Comparison of ENCODE assay signal across 2 cellular contexts in the genomic region with DNA sequence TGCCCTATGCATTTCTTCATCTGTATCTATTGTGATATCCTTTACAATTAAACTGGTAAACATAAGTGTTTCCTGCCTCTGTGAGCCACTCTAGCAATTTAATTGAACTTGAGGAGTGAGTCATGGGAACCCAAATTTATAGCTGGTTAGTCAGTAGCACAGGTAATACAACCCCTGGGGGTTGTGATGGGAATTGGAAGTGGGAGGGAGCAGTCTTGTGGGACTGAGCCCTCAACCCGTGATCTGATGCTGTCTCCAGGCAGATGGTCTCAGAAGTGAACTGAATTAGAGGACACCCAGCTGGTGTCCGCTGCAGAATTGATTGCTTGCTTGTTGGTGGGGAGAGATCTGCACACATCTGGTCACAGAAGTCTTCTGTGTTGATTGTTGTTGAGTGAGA.
A peak's percentile ranks its signal among the peaks of the same experiment; 100 is the strongest.
TF ChIP-seq lines count a peak whose summit lies in the region.

No MANE protein-coding gene starts in this region.

TF ChIP-seq in HCT116, 20 proteins besides CTCF, POLR2A, EP300 and RAD21 (continued from another document):
- TF ChIP-seq, protein P1, sequence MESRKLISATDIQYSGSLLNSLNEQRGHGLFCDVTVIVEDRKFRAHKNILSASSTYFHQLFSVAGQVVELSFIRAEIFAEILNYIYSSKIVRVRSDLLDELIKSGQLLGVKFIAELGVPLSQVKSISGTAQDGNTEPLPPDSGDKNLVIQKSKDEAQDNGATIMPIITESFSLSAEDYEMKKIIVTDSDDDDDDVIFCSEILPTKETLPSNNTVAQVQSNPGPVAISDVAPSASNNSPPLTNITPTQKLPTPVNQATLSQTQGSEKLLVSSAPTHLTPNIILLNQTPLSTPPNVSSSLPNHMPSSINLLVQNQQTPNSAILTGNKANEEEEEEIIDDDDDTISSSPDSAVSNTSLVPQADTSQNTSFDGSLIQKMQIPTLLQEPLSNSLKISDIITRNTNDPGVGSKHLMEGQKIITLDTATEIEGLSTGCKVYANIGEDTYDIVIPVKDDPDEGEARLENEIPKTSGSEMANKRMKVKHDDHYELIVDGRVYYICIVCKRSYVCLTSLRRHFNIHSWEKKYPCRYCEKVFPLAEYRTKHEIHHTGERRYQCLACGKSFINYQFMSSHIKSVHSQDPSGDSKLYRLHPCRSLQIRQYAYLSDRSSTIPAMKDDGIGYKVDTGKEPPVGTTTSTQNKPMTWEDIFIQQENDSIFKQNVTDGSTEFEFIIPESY (IDR thresholded peaks at IDR 0.05; ENCODE audit: extremely low read depth, insufficient replicate concordance, low read length), result no peak
- TF ChIP-seq SP1 (IDR thresholded peaks at IDR 0.05; ENCODE audit: low read depth) (peak; percentile 43), JUND (IDR thresholded peaks at IDR 0.05) (peak; percentile 48; the same call in 1 of the 2 replicates), EZH2 (IDR thresholded peaks at IDR 0.05) (no peak), TCF7L2 (IDR thresholded peaks at IDR 0.05; ENCODE audit: borderline replicate concordance, extremely low read depth, insufficient read depth, insufficient read length) (no peak)
- TF ChIP-seq, protein P2, sequence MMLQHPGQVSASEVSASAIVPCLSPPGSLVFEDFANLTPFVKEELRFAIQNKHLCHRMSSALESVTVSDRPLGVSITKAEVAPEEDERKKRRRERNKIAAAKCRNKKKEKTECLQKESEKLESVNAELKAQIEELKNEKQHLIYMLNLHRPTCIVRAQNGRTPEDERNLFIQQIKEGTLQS (IDR thresholded peaks at IDR 0.05), result no peak

TF ChIP-seq in SK-N-SH treated with all-trans-retinoic acid at 6 μM for 48 hours, 23 proteins besides CTCF, POLR2A, EP300 and RAD21 (continued from another document):
- TF ChIP-seq, protein P3, sequence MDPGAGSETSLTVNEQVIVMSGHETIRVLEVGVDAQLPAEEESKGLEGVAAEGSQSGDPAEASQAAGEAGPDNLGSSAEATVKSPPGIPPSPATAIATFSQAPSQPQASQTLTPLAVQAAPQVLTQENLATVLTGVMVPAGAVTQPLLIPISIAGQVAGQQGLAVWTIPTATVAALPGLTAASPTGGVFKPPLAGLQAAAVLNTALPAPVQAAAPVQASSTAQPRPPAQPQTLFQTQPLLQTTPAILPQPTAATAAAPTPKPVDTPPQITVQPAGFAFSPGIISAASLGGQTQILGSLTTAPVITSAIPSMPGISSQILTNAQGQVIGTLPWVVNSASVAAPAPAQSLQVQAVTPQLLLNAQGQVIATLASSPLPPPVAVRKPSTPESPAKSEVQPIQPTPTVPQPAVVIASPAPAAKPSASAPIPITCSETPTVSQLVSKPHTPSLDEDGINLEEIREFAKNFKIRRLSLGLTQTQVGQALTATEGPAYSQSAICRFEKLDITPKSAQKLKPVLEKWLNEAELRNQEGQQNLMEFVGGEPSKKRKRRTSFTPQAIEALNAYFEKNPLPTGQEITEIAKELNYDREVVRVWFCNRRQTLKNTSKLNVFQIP (CRISPR knock-in tag; IDR thresholded peaks at IDR 0.05; ENCODE audit: borderline replicate concordance, low read depth), result no peak
- TF ChIP-seq SNAI2 (CRISPR knock-in tag; IDR thresholded peaks at IDR 0.05), result no peak
